ENCODE assay signal across 9 cellular contexts in genomic region chr3:150370129-150370602, GRCh38. TPM values are rescaled to one million over a fixed set of nuclear protein-coding genes. Genes with fewer than 3 reads are reported as not detected.
DNase-seq lines count a peak whose midpoint lies in the region; ATAC-seq and TF ChIP-seq lines count a peak whose summit lies in the region.
"Had no signal": no experiment of that assay in that cellular context is flagged by ENCODE, and none has a peak within 500 bp of the region (broad histone marks: within the 10 kb centered on the region; RNA-seq: fewer than 3 reads in every experiment).

No MANE protein-coding gene starts in this region.

- no peaks in the 10 kb centered on the region for H3K36me3 Mint-ChIP-seq in stimulated activated memory B cell treated with anti-CD40 and anti-IgM and Interleukin-4, amounts not matched to agents 10 μg/mL and 1 μg/mL and 100 μg/mL, for 72 hours

- H3K9me3 Mint-ChIP-seq in stimulated activated memory B cell treated with anti-CD40 and anti-IgM and Interleukin-4, amounts not matched to agents 10 μg/mL and 1 μg/mL and 100 μg/mL, for 72 hours, result no peaks in the 10 kb centered on the region

- H3K27me3 ChIP-seq in AG04450 (ENCODE audit: control insufficient read depth, insufficient read depth, low read length) (no peaks in the 10 kb centered on the region), mucosa of rectum (ENCODE audit: control insufficient read depth in 2 of 2, insufficient read depth in 2 of 2, low read length in 2 of 2) (no peaks in the 10 kb centered on the region)
- H3K27me3 ChIP-seq: Peyer's patch had no signal

- peaks cover 17% of the 10 kb centered on the region for H3K4me1 Mint-ChIP-seq in stimulated activated memory B cell treated with anti-CD40 and anti-IgM and Interleukin-4, amounts not matched to agents 10 μg/mL and 1 μg/mL and 100 μg/mL, for 72 hours

- H3K9me3 ChIP-seq in AG04450 (ENCODE audit: control insufficient read depth, insufficient read depth, low read length) (no peaks in the 10 kb centered on the region; the same call in 1 of the 2 replicates), mucosa of rectum (ENCODE audit: control insufficient read depth in 2 of 2, low read length in 2 of 2) (no peaks in the 10 kb centered on the region)
- H3K9me3 ChIP-seq: Peyer's patch had no signal

- DNase-seq in AG04450 (ENCODE audit: low read depth, low spot score) (peak; percentile 91), NCI-H2227 treated with DMSO at 0.1 percent for 48 hours (lab: John Stamatoyannopoulos, UW) (peak; percentile 24), epidermal melanocyte (ENCODE audit: insufficient read length, low spot score) (peak; percentile 65), NCI-H1930 (lab: John Stamatoyannopoulos, UW) (no peak), activated T-cell treated with anti-CD3 and anti-CD28 coated beads for 4 hours (no peak)

- H3K4me1 ChIP-seq in mucosa of rectum (ENCODE audit: control insufficient read depth in 2 of 2, insufficient read depth in 2 of 2, low read length in 2 of 2), result peaks cover 0 to 5% of the 10 kb centered on the region in 2 donors

- H3K27ac ChIP-seq in AG04450 (ENCODE audit: low read depth, low read length) (peak overlapping the region; percentile 73), mucosa of rectum (ENCODE audit: low read depth in 2 of 2, low read length in 2 of 2) (peak overlapping the region; percentile 41 to 86)

- CTCF ChIA-PET in AG04450 (lab: Charles Lee), result no interaction called here

- H3K4me3 ChIP-seq in AG04450 (ENCODE audit: low read depth, low read length), result peak overlapping the region; percentile 63
- peak overlapping the region in 1 of 2 donors; percentile 58 for H3K4me3 ChIP-seq in mucosa of rectum (ENCODE audit: low read length in 2 of 2)
- H3K4me3 ChIP-seq: Peyer's patch had no signal

- no peak overlapping the region for H3K9ac ChIP-seq in mucosa of rectum (ENCODE audit: low read depth in 1 of 2, low read length in 2 of 2)

- no peaks in the 10 kb centered on the region for H3K36me3 ChIP-seq in mucosa of rectum (ENCODE audit: control insufficient read depth in 2 of 2, insufficient read depth in 2 of 2, low read length in 2 of 2)
- H3K36me3 ChIP-seq: Peyer's patch had no signal

- POLR2A ChIA-PET in AG04450 (lab: Yijun Ruan, JAX), result interaction anchor here (2.3 kb wide), 1 partner anchor 39 kb away, joined by 27 read pairs; the partner anchor contains the start of gene TSC22D2

- no peak for ATAC-seq in stimulated activated memory B cell treated with anti-CD40 and anti-IgM and Interleukin-4, amounts not matched to agents 10 μg/mL and 1 μg/mL and 100 μg/mL, for 72 hours
- ATAC-seq in HG03139 (IDR thresholded peaks at IDR 0.05; ENCODE audit: unreplicated experiment), result no peak

- no peak overlapping the region for H3K4me3 Mint-ChIP-seq in stimulated activated memory B cell treated with anti-CD40 and anti-IgM and Interleukin-4, amounts not matched to agents 10 μg/mL and 1 μg/mL and 100 μg/mL, for 72 hours

- TF ChIP-seq CTCF in AG04450 (IDR thresholded peaks at IDR 0.05; ENCODE audit: low read depth, low read length), result peak; percentile 37

- H3K27ac Mint-ChIP-seq in stimulated activated memory B cell treated with anti-CD40 and anti-IgM and Interleukin-4, amounts not matched to agents 10 μg/mL and 1 μg/mL and 100 μg/mL, for 72 hours, result no peak overlapping the region

- no peaks in the 10 kb centered on the region for H3K27me3 Mint-ChIP-seq in stimulated activated memory B cell treated with anti-CD40 and anti-IgM and Interleukin-4, amounts not matched to agents 10 μg/mL and 1 μg/mL and 100 μg/mL, for 72 hours

RNA-seq across cellular contexts. Expression of gene TSC22D2, which starts 37.9 kb away (rescaled TPM):
- 28.4 and 29.3 TPM in 2 replicates for polyA plus RNA-seq in AG04450 (2011; rRNA removed)
- polyA minus RNA-seq in AG04450 (2011; rRNA and poly(A)+ RNA removed), result 62.4 and 71.9 TPM in 2 replicates

Comparison
In these comparisons a context has a peak if more than half of its experiments do, and no peak if none do; other contexts are left out.
1. DNase-seq: peak in AG04450 (single experiment), NCI-H2227 treated with DMSO at 0.1 percent for 48 hours (single experiment) and epidermal melanocyte (single experiment); none in NCI-H1930 (0 of 2) and activated T-cell treated with anti-CD3 and anti-CD28 coated beads for 4 hours (single experiment).